ENCODE assay signal across 8 cellular contexts in genomic region chr10:14653271-14654161, GRCh38.
DNase-seq lines count a peak whose midpoint lies in the region; ATAC-seq and TF ChIP-seq lines count a peak whose summit lies in the region.

No MANE protein-coding gene starts in this region.

- ATAC-seq in GM18519 (IDR thresholded peaks at IDR 0.05; ENCODE audit: low FRiP score, unreplicated experiment) (no peak), GM21381 (IDR thresholded peaks at IDR 0.05; ENCODE audit: unreplicated experiment) (no peak)

- H3K4me3 ChIP-seq in OCI-LY1 (ENCODE audit: low read depth, low read length, poor library complexity, severe bottlenecking): peak overlapping the region; percentile 20
- H3K4me3 ChIP-seq in ectodermal cell (ENCODE audit: insufficient read depth, low read depth, low read length): no peak overlapping the region

- H3K36me3 ChIP-seq in OCI-LY1 (ENCODE audit: insufficient read depth, low read length) (no peaks in the 10 kb centered on the region), ectodermal cell (ENCODE audit: control insufficient read depth, insufficient read depth, low read length) (no peaks in the 10 kb centered on the region)

- peaks cover 54% of the 10 kb centered on the region for H3K4me1 Mint-ChIP-seq in T-helper 1 cell treated with Interleukin-12 subunit alpha and Interleukin-12 subunit beta and Interleukin-4 antibody, amounts not matched to agents 30 μg/mL and 1 μg/mL, for 36 hours (ENCODE audit: low read depth)

- WGBS in ectodermal cell, 2 experiments: 42 to 43% methylated on average over 7 to 8 of the region's 8 CpGs

- H3K27me3 ChIP-seq in OCI-LY1 (ENCODE audit: insufficient read depth, low read length) (no peaks in the 10 kb centered on the region), ectodermal cell (ENCODE audit: control insufficient read depth, insufficient read depth, low read length, poor library complexity, severe bottlenecking) (no peaks in the 10 kb centered on the region)

- peak overlapping the region; percentile 0 for H3K4me3 Mint-ChIP-seq in T-helper 1 cell treated with Interleukin-12 subunit alpha and Interleukin-12 subunit beta and Interleukin-4 antibody, amounts not matched to agents 30 μg/mL and 1 μg/mL, for 36 hours

- peaks cover 8% of the 10 kb centered on the region for H3K9me3 Mint-ChIP-seq in T-helper 1 cell treated with Interleukin-12 subunit alpha and Interleukin-12 subunit beta and Interleukin-4 antibody, amounts not matched to agents 30 μg/mL and 1 μg/mL, for 36 hours

- peaks cover 5% of the 10 kb centered on the region for H3K36me3 Mint-ChIP-seq in T-helper 1 cell treated with Interleukin-12 subunit alpha and Interleukin-12 subunit beta and Interleukin-4 antibody, amounts not matched to agents 30 μg/mL and 1 μg/mL, for 36 hours (ENCODE audit: low read depth)

- H3K27ac Mint-ChIP-seq in T-helper 1 cell treated with Interleukin-12 subunit alpha and Interleukin-12 subunit beta and Interleukin-4 antibody, amounts not matched to agents 30 μg/mL and 1 μg/mL, for 36 hours: peak overlapping the region; percentile 67

- H3K27me3 Mint-ChIP-seq in T-helper 1 cell treated with Interleukin-12 subunit alpha and Interleukin-12 subunit beta and Interleukin-4 antibody, amounts not matched to agents 30 μg/mL and 1 μg/mL, for 36 hours (ENCODE audit: low read depth): no peaks in the 10 kb centered on the region

- H3K4me1 ChIP-seq in OCI-LY1 (ENCODE audit: insufficient read depth, low read length, severe bottlenecking) (peaks cover 84% of the 10 kb centered on the region), ectodermal cell (ENCODE audit: control insufficient read depth, insufficient read depth, low read length) (peaks cover 45% of the 10 kb centered on the region)

- no peak overlapping the region for H2AFZ ChIP-seq in OCI-LY1 (ENCODE audit: low read length)

- H4K20me1 ChIP-seq in OCI-LY1 (ENCODE audit: insufficient read depth, low read length): no peaks in the 10 kb centered on the region

- no peak for TF ChIP-seq CTCF in OCI-LY1 (IDR thresholded peaks at IDR 0.05; ENCODE audit: low read length)

- peak overlapping the region; percentile 98 for H3K27ac ChIP-seq in OCI-LY1 (ENCODE audit: low read depth, low read length, poor library complexity, severe bottlenecking)
- peak overlapping the region; percentile 95 for H3K27ac ChIP-seq in ectodermal cell (ENCODE audit: insufficient read depth, low read depth, low read length, poor library complexity, severe bottlenecking)

- H3F3A ChIP-seq in OCI-LY1 (ENCODE audit: insufficient read depth, low read length): peaks cover 4% of the 10 kb centered on the region

- peak overlapping the region; percentile 63 for H3K4me2 ChIP-seq in OCI-LY1 (ENCODE audit: low read length)

- H3K9ac ChIP-seq in OCI-LY1 (ENCODE audit: low read length): peak overlapping the region; percentile 35

- DNase-seq in T-helper 1 cell (no peak), myocyte (ENCODE audit: low read depth) (peak; percentile 67), COLO668 (lab: John Stamatoyannopoulos, UW; ENCODE audit: unreplicated experiment) (no peak)

- H3K9me2 ChIP-seq in OCI-LY1 (ENCODE audit: low read depth, low read length): no peaks in the 10 kb centered on the region

- H3K9me3 ChIP-seq in OCI-LY1 (ENCODE audit: low read length) (no peaks in the 10 kb centered on the region), ectodermal cell (ENCODE audit: control insufficient read depth, low read length) (no peaks in the 10 kb centered on the region)

- no peaks in the 10 kb centered on the region for H3K79me2 ChIP-seq in OCI-LY1 (ENCODE audit: insufficient read depth, low read length)
